In the genomic region with DNA sequence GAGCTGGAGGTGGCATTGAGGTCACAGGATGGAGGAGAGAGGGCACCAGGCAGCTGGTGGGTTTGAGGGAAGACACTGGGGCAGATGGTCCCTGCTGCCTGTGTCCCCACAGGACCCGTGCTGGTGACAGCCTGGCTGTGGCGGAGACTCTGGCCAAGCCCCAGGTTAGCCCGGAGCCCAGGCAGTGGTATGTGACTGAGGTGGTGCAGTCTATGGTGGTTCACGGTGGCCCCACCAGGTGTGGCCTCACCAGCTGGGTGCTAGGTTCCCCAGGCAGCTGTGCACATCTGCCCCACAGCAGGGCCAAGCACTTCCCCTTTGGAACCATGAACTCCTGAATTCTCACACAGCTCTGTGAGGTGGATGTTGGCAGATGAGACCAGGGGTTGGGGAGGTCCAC, we compare ENCODE assay signal across 1 cellular context.
TF ChIP-seq lines count a peak whose summit lies in the region.

No MANE protein-coding gene starts in this region.

TF ChIP-seq in H1, 55 proteins besides CTCF, POLR2A, EP300 and RAD21:
- TF ChIP-seq HDAC2 (IDR thresholded peaks at IDR 0.05; ENCODE audit: borderline replicate concordance in 1 of 2, low read depth in 2 of 2, low read length in 2 of 2) (no peak), GTF2F1 (IDR thresholded peaks at IDR 0.05; ENCODE audit: borderline replicate concordance, low read depth, low read length) (no peak), TAF7 (optimal IDR thresholded peaks at IDR 0.05; ENCODE audit: borderline replicate concordance, low read depth, low read length) (no peak), BRCA1 (IDR thresholded peaks at IDR 0.05; ENCODE audit: low read depth, low read length) (no peak), CHD1 (IDR thresholded peaks at IDR 0.05; ENCODE audit: low read depth, low read length) (no peak), CEBPB (IDR thresholded peaks at IDR 0.05; ENCODE audit: low read depth, low read length) (no peak), TEAD4 (IDR thresholded peaks at IDR 0.05; ENCODE audit: low read depth, low read length) (no peak), KDM1A (IDR thresholded peaks at IDR 0.05; ENCODE audit: borderline replicate concordance, low read length) (no peak), SP1 (IDR thresholded peaks at IDR 0.05; ENCODE audit: low read depth, low read length) (no peak), SP2 (IDR thresholded peaks at IDR 0.05; ENCODE audit: low read length) (no peak), POU5F1 (IDR thresholded peaks at IDR 0.05; ENCODE audit: low read depth, low read length) (no peak), POLR2AphosphoS5 (IDR thresholded peaks at IDR 0.05; ENCODE audit: low read depth, low read length) (no peak), CREB1 (IDR thresholded peaks at IDR 0.05) (no peak), ASH2L (IDR thresholded peaks at IDR 0.05; ENCODE audit: low read length) (no peak), NANOG (IDR thresholded peaks at IDR 0.05; ENCODE audit: insufficient read depth, low read depth, low read length, poor library complexity, severe bottlenecking) (no peak)
- TF ChIP-seq, protein P1, sequence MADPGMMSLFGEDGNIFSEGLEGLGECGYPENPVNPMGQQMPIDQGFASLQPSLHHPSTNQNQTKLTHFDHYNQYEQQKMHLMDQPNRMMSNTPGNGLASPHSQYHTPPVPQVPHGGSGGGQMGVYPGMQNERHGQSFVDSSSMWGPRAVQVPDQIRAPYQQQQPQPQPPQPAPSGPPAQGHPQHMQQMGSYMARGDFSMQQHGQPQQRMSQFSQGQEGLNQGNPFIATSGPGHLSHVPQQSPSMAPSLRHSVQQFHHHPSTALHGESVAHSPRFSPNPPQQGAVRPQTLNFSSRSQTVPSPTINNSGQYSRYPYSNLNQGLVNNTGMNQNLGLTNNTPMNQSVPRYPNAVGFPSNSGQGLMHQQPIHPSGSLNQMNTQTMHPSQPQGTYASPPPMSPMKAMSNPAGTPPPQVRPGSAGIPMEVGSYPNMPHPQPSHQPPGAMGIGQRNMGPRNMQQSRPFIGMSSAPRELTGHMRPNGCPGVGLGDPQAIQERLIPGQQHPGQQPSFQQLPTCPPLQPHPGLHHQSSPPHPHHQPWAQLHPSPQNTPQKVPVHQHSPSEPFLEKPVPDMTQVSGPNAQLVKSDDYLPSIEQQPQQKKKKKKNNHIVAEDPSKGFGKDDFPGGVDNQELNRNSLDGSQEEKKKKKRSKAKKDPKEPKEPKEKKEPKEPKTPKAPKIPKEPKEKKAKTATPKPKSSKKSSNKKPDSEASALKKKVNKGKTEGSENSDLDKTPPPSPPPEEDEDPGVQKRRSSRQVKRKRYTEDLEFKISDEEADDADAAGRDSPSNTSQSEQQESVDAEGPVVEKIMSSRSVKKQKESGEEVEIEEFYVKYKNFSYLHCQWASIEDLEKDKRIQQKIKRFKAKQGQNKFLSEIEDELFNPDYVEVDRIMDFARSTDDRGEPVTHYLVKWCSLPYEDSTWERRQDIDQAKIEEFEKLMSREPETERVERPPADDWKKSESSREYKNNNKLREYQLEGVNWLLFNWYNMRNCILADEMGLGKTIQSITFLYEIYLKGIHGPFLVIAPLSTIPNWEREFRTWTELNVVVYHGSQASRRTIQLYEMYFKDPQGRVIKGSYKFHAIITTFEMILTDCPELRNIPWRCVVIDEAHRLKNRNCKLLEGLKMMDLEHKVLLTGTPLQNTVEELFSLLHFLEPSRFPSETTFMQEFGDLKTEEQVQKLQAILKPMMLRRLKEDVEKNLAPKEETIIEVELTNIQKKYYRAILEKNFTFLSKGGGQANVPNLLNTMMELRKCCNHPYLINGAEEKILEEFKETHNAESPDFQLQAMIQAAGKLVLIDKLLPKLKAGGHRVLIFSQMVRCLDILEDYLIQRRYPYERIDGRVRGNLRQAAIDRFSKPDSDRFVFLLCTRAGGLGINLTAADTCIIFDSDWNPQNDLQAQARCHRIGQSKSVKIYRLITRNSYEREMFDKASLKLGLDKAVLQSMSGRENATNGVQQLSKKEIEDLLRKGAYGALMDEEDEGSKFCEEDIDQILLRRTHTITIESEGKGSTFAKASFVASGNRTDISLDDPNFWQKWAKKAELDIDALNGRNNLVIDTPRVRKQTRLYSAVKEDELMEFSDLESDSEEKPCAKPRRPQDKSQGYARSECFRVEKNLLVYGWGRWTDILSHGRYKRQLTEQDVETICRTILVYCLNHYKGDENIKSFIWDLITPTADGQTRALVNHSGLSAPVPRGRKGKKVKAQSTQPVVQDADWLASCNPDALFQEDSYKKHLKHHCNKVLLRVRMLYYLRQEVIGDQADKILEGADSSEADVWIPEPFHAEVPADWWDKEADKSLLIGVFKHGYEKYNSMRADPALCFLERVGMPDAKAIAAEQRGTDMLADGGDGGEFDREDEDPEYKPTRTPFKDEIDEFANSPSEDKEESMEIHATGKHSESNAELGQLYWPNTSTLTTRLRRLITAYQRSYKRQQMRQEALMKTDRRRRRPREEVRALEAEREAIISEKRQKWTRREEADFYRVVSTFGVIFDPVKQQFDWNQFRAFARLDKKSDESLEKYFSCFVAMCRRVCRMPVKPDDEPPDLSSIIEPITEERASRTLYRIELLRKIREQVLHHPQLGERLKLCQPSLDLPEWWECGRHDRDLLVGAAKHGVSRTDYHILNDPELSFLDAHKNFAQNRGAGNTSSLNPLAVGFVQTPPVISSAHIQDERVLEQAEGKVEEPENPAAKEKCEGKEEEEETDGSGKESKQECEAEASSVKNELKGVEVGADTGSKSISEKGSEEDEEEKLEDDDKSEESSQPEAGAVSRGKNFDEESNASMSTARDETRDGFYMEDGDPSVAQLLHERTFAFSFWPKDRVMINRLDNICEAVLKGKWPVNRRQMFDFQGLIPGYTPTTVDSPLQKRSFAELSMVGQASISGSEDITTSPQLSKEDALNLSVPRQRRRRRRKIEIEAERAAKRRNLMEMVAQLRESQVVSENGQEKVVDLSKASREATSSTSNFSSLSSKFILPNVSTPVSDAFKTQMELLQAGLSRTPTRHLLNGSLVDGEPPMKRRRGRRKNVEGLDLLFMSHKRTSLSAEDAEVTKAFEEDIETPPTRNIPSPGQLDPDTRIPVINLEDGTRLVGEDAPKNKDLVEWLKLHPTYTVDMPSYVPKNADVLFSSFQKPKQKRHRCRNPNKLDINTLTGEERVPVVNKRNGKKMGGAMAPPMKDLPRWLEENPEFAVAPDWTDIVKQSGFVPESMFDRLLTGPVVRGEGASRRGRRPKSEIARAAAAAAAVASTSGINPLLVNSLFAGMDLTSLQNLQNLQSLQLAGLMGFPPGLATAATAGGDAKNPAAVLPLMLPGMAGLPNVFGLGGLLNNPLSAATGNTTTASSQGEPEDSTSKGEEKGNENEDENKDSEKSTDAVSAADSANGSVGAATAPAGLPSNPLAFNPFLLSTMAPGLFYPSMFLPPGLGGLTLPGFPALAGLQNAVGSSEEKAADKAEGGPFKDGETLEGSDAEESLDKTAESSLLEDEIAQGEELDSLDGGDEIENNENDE (IDR thresholded peaks at IDR 0.05; ENCODE audit: insufficient replicate concordance, low read length) = no peak
- TF ChIP-seq, protein P2, sequence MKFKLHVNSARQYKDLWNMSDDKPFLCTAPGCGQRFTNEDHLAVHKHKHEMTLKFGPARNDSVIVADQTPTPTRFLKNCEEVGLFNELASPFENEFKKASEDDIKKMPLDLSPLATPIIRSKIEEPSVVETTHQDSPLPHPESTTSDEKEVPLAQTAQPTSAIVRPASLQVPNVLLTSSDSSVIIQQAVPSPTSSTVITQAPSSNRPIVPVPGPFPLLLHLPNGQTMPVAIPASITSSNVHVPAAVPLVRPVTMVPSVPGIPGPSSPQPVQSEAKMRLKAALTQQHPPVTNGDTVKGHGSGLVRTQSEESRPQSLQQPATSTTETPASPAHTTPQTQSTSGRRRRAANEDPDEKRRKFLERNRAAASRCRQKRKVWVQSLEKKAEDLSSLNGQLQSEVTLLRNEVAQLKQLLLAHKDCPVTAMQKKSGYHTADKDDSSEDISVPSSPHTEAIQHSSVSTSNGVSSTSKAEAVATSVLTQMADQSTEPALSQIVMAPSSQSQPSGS (IDR thresholded peaks at IDR 0.05; ENCODE audit: low read length) = no peak
